29 cellular contexts compared by ENCODE assay signal in the genomic region with DNA sequence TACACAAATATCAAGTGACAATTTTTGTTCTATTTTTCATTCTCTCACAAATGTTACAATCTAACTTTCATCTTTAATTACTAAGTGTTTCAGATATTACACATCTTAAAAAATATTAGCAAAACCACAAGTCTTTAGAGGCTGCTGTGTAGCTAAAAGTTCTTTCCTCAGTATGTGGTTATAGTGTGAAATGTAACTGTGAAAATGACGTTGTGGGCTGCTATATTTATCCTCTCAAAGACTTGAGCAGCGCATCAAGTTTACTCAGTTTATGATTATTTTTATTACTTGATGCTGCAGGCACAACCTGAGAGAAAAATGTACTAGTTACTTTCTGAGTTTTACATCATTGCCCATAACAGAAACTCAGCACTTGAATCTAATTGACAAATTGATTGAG.
"Had no signal": no experiment of that assay in that cellular context is flagged by ENCODE, and none has a peak within 500 bp of the region (broad histone marks: within the 10 kb centered on the region; RNA-seq: fewer than 3 reads in every experiment).

No MANE protein-coding gene starts in this region.

- H3K27ac Mint-ChIP-seq: endodermal cell; memory B cell; naive thymus-derived CD4-positive, alpha-beta T cell; nephron; neural progenitor cell; progenitor cell of endocrine pancreas; stimulated activated effector memory CD8-positive, alpha-beta T cell treated with anti-CD3 and anti-CD28 coated beads, Interleukin-12 subunit alpha, Interleukin-12 subunit beta, amount 100 ng/mL, for 72 hours had no signal

- H3K36me3 Mint-ChIP-seq: memory B cell; naive thymus-derived CD4-positive, alpha-beta T cell; neural progenitor cell; stimulated activated effector memory CD8-positive, alpha-beta T cell treated with anti-CD3 and anti-CD28 coated beads, Interleukin-12 subunit alpha, Interleukin-12 subunit beta, amount 100 ng/mL, for 72 hours had no signal

- H3K4me1 ChIP-seq: gastroesophageal sphincter, heart left ventricle, neural progenitor cell, parathyroid adenoma, testis, tibial artery, upper lobe of left lung had no signal

- DNase-seq: cortex of kidney; dorsolateral prefrontal cortex; effector CD4-positive, alpha-beta T cell; endodermal cell; foreskin fibroblast; heart left ventricle; kidney; naive thymus-derived CD4-positive, alpha-beta T cell; stimulated activated CD4-positive, alpha-beta T cell treated with anti-CD3 and anti-CD28 coated beads, Interleukin-2, amount 100 ng/mL, for 24 hours; stimulated activated CD4-positive, alpha-beta T cell treated with anti-CD3 and anti-CD28 coated beads, Interleukin-4, amount 100 ng/mL, for 24 hours; stimulated activated naive CD8-positive, alpha-beta T cell treated with anti-CD3 and anti-CD28 coated beads, Interleukin-15, Interleukin-2, amounts not matched to agents 100 U/mL and 50 U/mL, for 24 hours; substantia nigra; testis; tibial artery; upper lobe of left lung had no signal

- H3K9ac ChIP-seq: neural progenitor cell, parathyroid adenoma had no signal

- ATAC-seq: esophagus mucosa; gastroesophageal sphincter; heart left ventricle; left lobe of liver; naive thymus-derived CD4-positive, alpha-beta T cell; sciatic nerve; stimulated activated effector memory CD8-positive, alpha-beta T cell treated with anti-CD3 and anti-CD28 coated beads, Interleukin-12 subunit alpha, Interleukin-12 subunit beta, amount 100 ng/mL, for 72 hours; stimulated activated naive CD8-positive, alpha-beta T cell treated with anti-CD3 and anti-CD28 coated beads, Interleukin-15, Interleukin-2, amounts not matched to agents 100 U/mL and 50 U/mL, for 24 hours had no signal

- H3K27ac ChIP-seq: dorsolateral prefrontal cortex, epithelial cell of prostate, gastroesophageal sphincter, heart left ventricle, hepatocyte, neural progenitor cell, parathyroid adenoma, testis, tibial artery, upper lobe of left lung had no signal

- H3K4me3 Mint-ChIP-seq: endodermal cell; memory B cell; naive thymus-derived CD4-positive, alpha-beta T cell; nephron; neural progenitor cell; stimulated activated effector memory CD8-positive, alpha-beta T cell treated with anti-CD3 and anti-CD28 coated beads, Interleukin-12 subunit alpha, Interleukin-12 subunit beta, amount 100 ng/mL, for 72 hours had no signal

- H3K4me1 Mint-ChIP-seq: endodermal cell; memory B cell; naive thymus-derived CD4-positive, alpha-beta T cell; nephron; neural progenitor cell; stimulated activated effector memory CD8-positive, alpha-beta T cell treated with anti-CD3 and anti-CD28 coated beads, Interleukin-12 subunit alpha, Interleukin-12 subunit beta, amount 100 ng/mL, for 72 hours had no signal

- H3K4me2 ChIP-seq: hepatocyte, neural progenitor cell had no signal

- H3K4me3 ChIP-seq: dorsolateral prefrontal cortex, gastroesophageal sphincter, heart left ventricle, hepatocyte, lung, neural progenitor cell, testis, tibial artery, upper lobe of left lung had no signal

- H3K36me3 ChIP-seq: gastroesophageal sphincter, heart left ventricle, neural progenitor cell, tibial artery, upper lobe of left lung had no signal

- H3K9me3 ChIP-seq: gastroesophageal sphincter, testis, tibial artery, upper lobe of left lung had no signal

- H3K27me3 Mint-ChIP-seq: memory B cell; naive thymus-derived CD4-positive, alpha-beta T cell; progenitor cell of endocrine pancreas had no signal

- H3K9me3 Mint-ChIP-seq: nephron had no signal

- FAIRE-seq: urothelium cell line had no signal

- H3K79me2 ChIP-seq: hepatocyte, parathyroid adenoma had no signal

- H2AFZ ChIP-seq: hepatocyte, neural progenitor cell, parathyroid adenoma had no signal

- H3K27me3 ChIP-seq: dorsolateral prefrontal cortex, gastroesophageal sphincter, heart left ventricle, hepatocyte, neural progenitor cell, testis, tibial artery, upper lobe of left lung had no signal
